In genomic region chr20:20370087-20370575, GRCh38 we compare ENCODE assay signal across 10 cellular contexts. TPM values are rescaled to one million over a fixed set of nuclear protein-coding genes. Genes with fewer than 3 reads are reported as not detected.
DNase-seq lines count a peak whose midpoint lies in the region; ATAC-seq and TF ChIP-seq lines count a peak whose summit lies in the region.
"Had no signal": no experiment of that assay in that cellular context is flagged by ENCODE, and none has a peak within 500 bp of the region (broad histone marks: within the 10 kb centered on the region; RNA-seq: fewer than 3 reads in every experiment).

No MANE protein-coding gene starts in this region.

- no peaks in the 10 kb centered on the region for H3K9me3 Mint-ChIP-seq in activated CD4-positive, alpha-beta memory T cell treated with anti-CD3 and anti-CD28 coated beads for 36 hours
- peaks cover 0 to 4% (median 0%) of the 10 kb centered on the region in 6 donors for H3K9me3 Mint-ChIP-seq in immature natural killer cell

- peaks cover 3% of the 10 kb centered on the region for H3K36me3 Mint-ChIP-seq in activated CD4-positive, alpha-beta memory T cell treated with anti-CD3 and anti-CD28 coated beads for 36 hours
- H3K36me3 Mint-ChIP-seq in immature natural killer cell: peaks cover 0 to 4% (median 0%) of the 10 kb centered on the region in 3 donors

- H3K27me3 Mint-ChIP-seq in activated CD4-positive, alpha-beta memory T cell treated with anti-CD3 and anti-CD28 coated beads for 36 hours: peaks cover 65% of the 10 kb centered on the region
- H3K27me3 Mint-ChIP-seq in immature natural killer cell (ENCODE audit: low read depth in 3 of 3): peaks cover 15 to 37% (median 35%) of the 10 kb centered on the region in 3 donors

- peak overlapping the region; percentile 19 for H3K27ac Mint-ChIP-seq in activated CD4-positive, alpha-beta memory T cell treated with anti-CD3 and anti-CD28 coated beads for 36 hours
- no peak overlapping the region for H3K27ac Mint-ChIP-seq in immature natural killer cell

- peaks cover 27% of the 10 kb centered on the region for H3K4me1 Mint-ChIP-seq in activated CD4-positive, alpha-beta memory T cell treated with anti-CD3 and anti-CD28 coated beads for 36 hours (ENCODE audit: low read depth)
- peaks cover 7 to 13% of the 10 kb centered on the region in 2 donors for H3K4me1 Mint-ChIP-seq in immature natural killer cell

- DNase-seq in NCI-H1092 treated with DMSO at 0.1 percent for 48 hours (lab: John Stamatoyannopoulos, UW): peak; percentile 39
- DNase-seq in NCI-H1092 (lab: John Stamatoyannopoulos, UW): no peak
- peak; percentile 13 for DNase-seq in DMS53 treated with DMSO at 0.1 percent for 48 hours (lab: John Stamatoyannopoulos, UW; ENCODE audit: unreplicated experiment)
- no peak for DNase-seq in activated CD4-positive, alpha-beta memory T cell treated with anti-CD3 and anti-CD28 coated beads for 36 hours
- DNase-seq in immature natural killer cell: no peak
- DNase-seq in SKM-1 treated with dmso at 0.1 percent for 144 hours (lab: John Stamatoyannopoulos, UW; ENCODE audit: unreplicated experiment): no peak
- DNase-seq: dermis blood vessel endothelial cell, IMR-90 had no signal

- peak overlapping the region; percentile 77 for H3K4me3 Mint-ChIP-seq in activated CD4-positive, alpha-beta memory T cell treated with anti-CD3 and anti-CD28 coated beads for 36 hours
- peak overlapping the region; percentile 52 to 77 (median 73) for H3K4me3 Mint-ChIP-seq in immature natural killer cell

- intact Hi-C loops in activated CD4-positive, alpha-beta memory T cell treated with anti-CD3 and anti-CD28 coated beads for 36 hours (cut with micrococcal nuclease): no loop called here

- CTCF ChIA-PET in activated CD4-positive, alpha-beta memory T cell treated with anti-CD3 and anti-CD28 coated beads for 36 hours (lab: Charles Lee): interaction anchor here (0.8 to 1.6 kb wide), 2 partner anchors 82 to 224 kb away, joined by 3 to 4 read pairs; no protein-coding TSS in a partner anchor

- ATAC-seq in SK-N-SH treated with all-trans-retinoic acid at 6 μM for 48 hours (no peak), GM21786 (IDR thresholded peaks at IDR 0.05; ENCODE audit: unreplicated experiment) (no peak)

- POLR2A ChIA-PET in activated CD4-positive, alpha-beta memory T cell treated with anti-CD3 and anti-CD28 coated beads for 36 hours (lab: Charles Lee): interaction anchor here (1.7 kb wide), 1 partner anchor 120 kb away, joined by 3 read pairs; no protein-coding TSS in a partner anchor

TF ChIP-seq in SK-N-SH treated with all-trans-retinoic acid at 6 μM for 48 hours, 23 proteins besides CTCF, POLR2A, EP300 and RAD21:
- TF ChIP-seq ZNF70 (CRISPR knock-in tag; IDR thresholded peaks at IDR 0.05) (no peak), TOX (CRISPR knock-in tag; IDR thresholded peaks at IDR 0.05; ENCODE audit: borderline replicate concordance) (no peak), CSRNP3 (CRISPR knock-in tag; IDR thresholded peaks at IDR 0.05) (no peak), BACH2 (CRISPR knock-in tag; IDR thresholded peaks at IDR 0.05; ENCODE audit: borderline replicate concordance) (no peak), ZC3H10 (CRISPR knock-in tag; IDR thresholded peaks at IDR 0.05) (no peak), TCF4 (CRISPR knock-in tag; IDR thresholded peaks at IDR 0.05; ENCODE audit: borderline replicate concordance) (no peak), RARB (CRISPR knock-in tag; IDR thresholded peaks at IDR 0.05) (no peak), OSR1 (CRISPR knock-in tag; IDR thresholded peaks at IDR 0.05) (no peak), GLIS3 (CRISPR knock-in tag; IDR thresholded peaks at IDR 0.05) (no peak), ZFP3 (CRISPR knock-in tag; IDR thresholded peaks at IDR 0.05) (no peak), ZNF8 (CRISPR knock-in tag; IDR thresholded peaks at IDR 0.05) (no peak)

RNA-seq across cellular contexts. Expression of gene INSM1, which starts 2.2 kb away (rescaled TPM):
- 1 to 10 TPM; 6.7 to 6.9 TPM for total RNA-seq in activated CD4-positive, alpha-beta memory T cell treated with anti-CD3 and anti-CD28 coated beads for 36 hours
- polyA plus RNA-seq in immature natural killer cell: not detected
- total RNA-seq: dermis blood vessel endothelial cell, IMR-90 had no signal
- polyA plus RNA-seq: IMR-90 had no signal

Comparison
In these comparisons a context has a peak if more than half of its experiments do, and no peak if none do; other contexts are left out.
1. DNase-seq: peak in NCI-H1092 treated with DMSO at 0.1 percent for 48 hours (single experiment) and DMS53 treated with DMSO at 0.1 percent for 48 hours (single experiment); none in NCI-H1092 (single experiment), activated CD4-positive, alpha-beta memory T cell treated with anti-CD3 and anti-CD28 coated beads for 36 hours (single experiment), immature natural killer cell (0 of 3) and SKM-1 treated with dmso at 0.1 percent for 144 hours (single experiment).